ENCODE assay signal across 8 cellular contexts in the genomic region with DNA sequence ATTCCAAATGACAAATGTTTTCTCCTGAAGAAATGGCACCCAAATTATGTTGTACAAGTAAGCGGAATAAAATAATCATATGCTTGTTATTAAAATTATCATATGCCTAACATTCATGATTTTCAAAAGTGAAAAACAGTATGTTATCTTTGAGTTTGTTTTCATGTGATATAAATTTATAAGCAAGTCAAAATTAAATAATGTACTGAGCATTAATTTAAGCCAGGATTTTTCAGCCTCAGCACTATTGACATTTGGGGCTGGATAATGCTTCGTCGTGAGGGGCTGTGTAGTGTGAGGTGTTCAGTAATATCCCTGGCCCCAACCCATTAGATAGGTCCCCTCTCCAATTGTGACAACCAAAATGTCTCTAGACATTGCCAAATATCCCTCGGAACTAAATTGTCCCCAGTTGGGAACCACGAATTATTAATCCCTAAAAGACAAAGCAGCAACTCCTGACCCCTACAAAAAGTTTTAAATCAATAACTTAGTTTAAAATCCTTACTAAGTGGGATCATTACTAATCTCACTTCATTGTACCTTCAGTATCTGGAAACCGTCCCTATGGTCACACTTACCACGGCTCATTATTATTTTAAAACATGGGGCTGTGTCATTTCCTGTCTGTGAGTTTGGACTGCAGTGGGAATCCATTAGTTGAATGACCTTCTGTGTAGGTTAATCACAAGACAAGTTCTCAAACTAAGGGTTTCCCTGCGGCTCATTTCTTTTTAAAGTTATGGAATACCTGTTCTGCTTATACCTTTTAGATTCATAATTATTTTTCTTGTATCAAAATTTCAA. TPM values are rescaled to one million over a fixed set of nuclear protein-coding genes. Genes with fewer than 3 reads are reported as not detected.
A peak's percentile ranks its signal among the peaks of the same experiment; 100 is the strongest.
DNase-seq lines count a peak whose midpoint lies in the region; ATAC-seq, FAIRE-seq and TF ChIP-seq lines count a peak whose summit lies in the region.

No MANE protein-coding gene starts in this region.

- H4K20me1 ChIP-seq in K562 (replicated peaks; ENCODE audit: control insufficient read depth, insufficient read depth, low read length) = no peaks in the 10 kb centered on the region

- H3K36me3 ChIP-seq in K562 (ENCODE audit: control insufficient read depth, insufficient read depth, low read length) = peaks cover 10% of the 10 kb centered on the region; the same call in 2 of the 3 replicates

- H3K79me2 ChIP-seq in K562 (ENCODE audit: control insufficient read depth, insufficient read depth, low read length) = peaks cover 53% of the 10 kb centered on the region

- peak overlapping the region; percentile 93 to 98 for H3K9ac ChIP-seq in K562 (ENCODE audit: insufficient read depth in 1 of 2, low read depth in 2 of 2, low read length in 2 of 2)

- FAIRE-seq in K562 (lab: Jason Lieb, UNC) = peak; percentile 71

- no peaks in the 10 kb centered on the region for H3K27me3 ChIP-seq in K562 (ENCODE audit: control insufficient read depth in 2 of 2, insufficient read depth in 2 of 2, low read length in 2 of 2)

- BruUV-seq in K562 (replicated peaks; lab: Mats Ljungman, UMichigan) = no TSS peak

- H2AFZ ChIP-seq in K562 (ENCODE audit: low read depth, low read length) = peak overlapping the region; percentile 91

- peak overlapping the region; percentile 82 for H3K4me2 ChIP-seq in K562 (ENCODE audit: insufficient read depth, low read length)

- CTCF ChIA-PET in K562 (lab: Yijun Ruan, JAX; ENCODE audit: low intra/inter-chr PET ratio) = no interaction called here

- in situ Hi-C loops in K562 (cut with MboI) (no loop called here), G401 (cut with HindIII; ENCODE audit: low sequenced_read_pairs) (no loop called here)

- H3K4me3 ChIP-seq in HFF-Myc (replicated peaks; ENCODE audit: low read depth, low read length) (peak overlapping the region; percentile 70), K562 (peak overlapping the region; percentile 60)

- POLR2A ChIA-PET in K562 (lab: Yijun Ruan, JAX) = interaction anchor here (0.7 to 1.9 kb wide), 7 partner anchors 14 to 117 kb away, joined by 3 to 9 read pairs (median 5); a partner anchor contains a TSS

- no peak for TF ChIP-seq EP300 in K562 (IDR thresholded peaks at IDR 0.05; ENCODE audit: low read length)

- ATAC-seq in K562 = peak; percentile 59

- TF ChIP-seq POLR2A in K562 (conservative IDR thresholded peaks at IDR 0.05) = no peak; the same call in 1 of the 2 replicates

- peak overlapping the region; percentile 91 for H3K27ac ChIP-seq in K562 (ENCODE audit: extremely low read depth, low read depth, low read length)

- H3K9me3 ChIP-seq in K562 (replicated peaks; ENCODE audit: control insufficient read depth, insufficient read depth, low read depth, low read length) = no peaks in the 10 kb centered on the region

- DNase-seq in NCI-H2196 (lab: John Stamatoyannopoulos, UW; ENCODE audit: unreplicated experiment) = peak; percentile 22
- no peak for DNase-seq in NCI-H2196 treated with DMSO at 0.1 percent for 48 hours (lab: John Stamatoyannopoulos, UW; ENCODE audit: unreplicated experiment)
- no peak for DNase-seq in HFF-Myc (ENCODE audit: extremely low read depth, low read depth)
- DNase-seq in NCI-H345 treated with DMSO at 0.1 percent for 48 hours (lab: John Stamatoyannopoulos, UW; ENCODE audit: unreplicated experiment) = peak; percentile 52
- DNase-seq in K562 (ENCODE audit: extremely low read depth in 1 of 4, low spot score in 3 of 4) = peak in 2 of 4 experiments; percentile 63 to 71
- DNase-seq in lung microvascular endothelial cell (ENCODE audit: low read depth in 2 of 2) = peak; percentile 79 to 80
- DNase-seq in G401 (ENCODE audit: low spot score) = no peak
- no peak for DNase-seq in occipital lobe (lab: John Stamatoyannopoulos, UW)

- intact Hi-C loops in K562 (cut with micrococcal nuclease) = loop anchor here (1.0 to 10.0 kb wide), 6 partner anchors 15 to 527 kb away; a partner anchor contains a TSS

- no peak for TF ChIP-seq CTCF in HFF-Myc (IDR thresholded peaks at IDR 0.05; ENCODE audit: low read depth, low read length, missing control alignments)
- TF ChIP-seq CTCF in K562 (IDR thresholded peaks at IDR 0.05 in 2 of 3, conservative IDR thresholded peaks at IDR 0.05 in 1 of 3; ENCODE audit: insufficient read depth in 2 of 3, low read depth in 1 of 3, low read length in 3 of 3) = no peak

- no peaks in the 10 kb centered on the region for H3K9me1 ChIP-seq in K562 (ENCODE audit: control insufficient read depth, insufficient read depth, low read length)

- no peak for TF ChIP-seq RAD21 in K562 (CRISPR knock-in tag; conservative IDR thresholded peaks at IDR 0.05 in 1 of 2, IDR thresholded peaks at IDR 0.05 in 1 of 2)

- peaks cover 18% of the 10 kb centered on the region in 2 experiments for H3K4me1 ChIP-seq in K562 (replicated peaks in 1 of 2; ENCODE audit: control insufficient read depth in 2 of 2, insufficient read depth in 2 of 2, low read length in 2 of 2)

- 1% methylated on average over 8 of the region's 8 CpGs for WGBS in K562 (ENCODE audit: insufficient coverage, low coverage, missing lambda C conversion rate)

TF ChIP-seq in K562, 482 proteins besides CTCF, POLR2A, EP300 and RAD21 (continues in another document):
- no peak for TF ChIP-seq ZNF217 (CRISPR knock-in tag; IDR thresholded peaks at IDR 0.05)
- TF ChIP-seq SNRNP70 (optimal IDR thresholded peaks at IDR 0.05; ENCODE audit: low read depth, low read length) = no peak
- peak; percentile 78; the same call in 1 of the 2 replicates for TF ChIP-seq NFRKB (IDR thresholded peaks at IDR 0.05; ENCODE audit: low read depth)
- no peak for TF ChIP-seq RBM34 (IDR thresholded peaks at IDR 0.05; ENCODE audit: borderline replicate concordance, insufficient read depth, low read length)
- TF ChIP-seq ZNF354B (CRISPR knock-in tag; IDR thresholded peaks at IDR 0.05) = no peak
- TF ChIP-seq RHOXF2B (CRISPR knock-in tag; conservative IDR thresholded peaks at IDR 0.05) = no peak
- peak; percentile 66 for TF ChIP-seq ZNF316 (IDR thresholded peaks at IDR 0.05)
- TF ChIP-seq HMGN3 (IDR thresholded peaks at IDR 0.05; ENCODE audit: borderline replicate concordance, extremely low read depth, insufficient read length, low read depth, low read length) = no peak
- TF ChIP-seq TRIM28 (IDR thresholded peaks at IDR 0.05) = no peak
- no peak for TF ChIP-seq ETS2 (tag; IDR thresholded peaks at IDR 0.05; ENCODE audit: borderline replicate concordance, poor library complexity, severe bottlenecking)
- TF ChIP-seq LEF1 (IDR thresholded peaks at IDR 0.05) = no peak
- TF ChIP-seq, protein P1, sequence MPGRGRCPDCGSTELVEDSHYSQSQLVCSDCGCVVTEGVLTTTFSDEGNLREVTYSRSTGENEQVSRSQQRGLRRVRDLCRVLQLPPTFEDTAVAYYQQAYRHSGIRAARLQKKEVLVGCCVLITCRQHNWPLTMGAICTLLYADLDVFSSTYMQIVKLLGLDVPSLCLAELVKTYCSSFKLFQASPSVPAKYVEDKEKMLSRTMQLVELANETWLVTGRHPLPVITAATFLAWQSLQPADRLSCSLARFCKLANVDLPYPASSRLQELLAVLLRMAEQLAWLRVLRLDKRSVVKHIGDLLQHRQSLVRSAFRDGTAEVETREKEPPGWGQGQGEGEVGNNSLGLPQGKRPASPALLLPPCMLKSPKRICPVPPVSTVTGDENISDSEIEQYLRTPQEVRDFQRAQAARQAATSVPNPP (IDR thresholded peaks at IDR 0.05; ENCODE audit: borderline replicate concordance, insufficient read depth, insufficient read length) = no peak

RNA-seq across cellular contexts. Expression of a gene that starts 1.3 kb away (rescaled TPM):
- total RNA-seq in K562 (2011; cell fraction: chromatin; rRNA removed; ENCODE audit: low replicate concordance) = 39.0 and 100 TPM in 2 replicates
- 23.3 and 36.5 TPM in 2 replicates for total RNA-seq in K562 (2011; cell fraction: nucleolus; rRNA removed)
- 50.3 and 69.0 TPM in 2 replicates for total RNA-seq in K562 (2011; cell fraction: nucleoplasm; rRNA removed)
- 34.6 and 41.4 TPM in 2 replicates for total RNA-seq in K562 (2014; rRNA removed)
- 66.7 and 77.0 TPM in 2 replicates for total RNA-seq in K562 (2014; rRNA removed; fragmentation: Illumina TruSeq; extraction: Trizol)
- total RNA-seq in K562 (2015; rRNA removed; fragmentation: Illumina TruSeq; extraction: Trizol) = 66.2 and 68.6 TPM in 2 replicates
- 68.4 and 77.8 TPM in 2 replicates for total RNA-seq in K562 (2021)
- polyA plus RNA-seq in K562 (2011; rRNA removed) = 49.9 and 56.4 TPM in 2 replicates
- 38.9 and 51.9 TPM in 2 replicates for polyA plus RNA-seq in K562 (2011; cell fraction: cytosol; rRNA removed)
- 82.5 and 93.8 TPM in 2 replicates for polyA plus RNA-seq in K562 (2011; cell fraction: nucleus; rRNA removed)
- 40.0 and 43.3 TPM in 2 replicates for polyA plus RNA-seq in K562 (2012)
- 36.9 and 42.2 TPM in 2 replicates for polyA plus RNA-seq in K562 (2014; fragmentation: Illumina TruSeq; extraction: Trizol)
- polyA plus RNA-seq in K562 (2014; fragmentation: Nextera tagmentation; extraction: Ambion mirVana) = 10 to 100 TPM; 21.9 to 30.5 TPM
- polyA plus RNA-seq in K562 (2014; rRNA removed) = 42.2 TPM in 2 replicates
- polyA minus RNA-seq in K562 (2011; rRNA and poly(A)+ RNA removed) = 114 and 120 TPM in 2 replicates
- polyA minus RNA-seq in K562 (2011; cell fraction: cytosol; rRNA and poly(A)+ RNA removed) = 37.6 and 38.2 TPM in 2 replicates
- polyA minus RNA-seq in K562 (2011; cell fraction: nucleus; rRNA and poly(A)+ RNA removed) = 55.5 and 85.7 TPM in 2 replicates
- 55.8 and 68.1 TPM in 2 replicates for total RNA-seq in lung microvascular endothelial cell
- 13.4 and 18.1 TPM in 2 replicates for total RNA-seq in G401 (2014; rRNA removed; shearing (Covaris generic))
- total RNA-seq in occipital lobe = 157 TPM

RNA-seq across cellular contexts. Expression of a gene that starts 44.8 kb away (rescaled TPM):
- total RNA-seq in K562 (2011; cell fraction: chromatin; rRNA removed; ENCODE audit: low replicate concordance) = 20.6 and 26.6 TPM in 2 replicates
- 10.8 and 11.4 TPM in 2 replicates for total RNA-seq in K562 (2011; cell fraction: nucleolus; rRNA removed)
- 21.5 and 22.1 TPM in 2 replicates for total RNA-seq in K562 (2011; cell fraction: nucleoplasm; rRNA removed)
- total RNA-seq in K562 (2014; rRNA removed) = 77.6 and 82.2 TPM in 2 replicates
- total RNA-seq in K562 (2014; rRNA removed; fragmentation: Illumina TruSeq; extraction: Trizol) = 133 and 145 TPM in 2 replicates
- 132 and 139 TPM in 2 replicates for total RNA-seq in K562 (2015; rRNA removed; fragmentation: Illumina TruSeq; extraction: Trizol)
- total RNA-seq in K562 (2021) = 94.5 and 102 TPM in 2 replicates
- 160 and 181 TPM in 2 replicates for polyA plus RNA-seq in K562 (2011; rRNA removed)
- 63.7 and 111 TPM in 2 replicates for polyA plus RNA-seq in K562 (2011; cell fraction: cytosol; rRNA removed)
- polyA plus RNA-seq in K562 (2011; cell fraction: nucleus; rRNA removed) = 31.0 and 62.6 TPM in 2 replicates
- 62.7 and 79.2 TPM in 2 replicates for polyA plus RNA-seq in K562 (2012)
- 107 and 136 TPM in 2 replicates for polyA plus RNA-seq in K562 (2014; fragmentation: Illumina TruSeq; extraction: Trizol)
- 10 to 100 TPM; 51.7 to 56.9 TPM for polyA plus RNA-seq in K562 (2014; fragmentation: Nextera tagmentation; extraction: Ambion mirVana)
- polyA plus RNA-seq in K562 (2014; rRNA removed) = 85.5 and 93.1 TPM in 2 replicates
- 123 and 148 TPM in 2 replicates for polyA minus RNA-seq in K562 (2011; rRNA and poly(A)+ RNA removed)
- polyA minus RNA-seq in K562 (2011; cell fraction: cytosol; rRNA and poly(A)+ RNA removed) = 59.0 and 76.1 TPM in 2 replicates
- polyA minus RNA-seq in K562 (2011; cell fraction: nucleus; rRNA and poly(A)+ RNA removed) = 16.0 and 34.2 TPM in 2 replicates
- total RNA-seq in lung microvascular endothelial cell = 71.3 and 71.8 TPM in 2 replicates
- 119 and 135 TPM in 2 replicates for total RNA-seq in G401 (2014; rRNA removed; shearing (Covaris generic))
- 216 TPM for total RNA-seq in occipital lobe

Comparison
In these comparisons a context has a peak if more than half of its experiments do, and no peak if none do; other contexts are left out.
1. DNase-seq: peak in NCI-H2196 (single experiment), NCI-H345 treated with DMSO at 0.1 percent for 48 hours (single experiment) and lung microvascular endothelial cell (2 of 2); none in NCI-H2196 treated with DMSO at 0.1 percent for 48 hours (single experiment), HFF-Myc (single experiment), G401 (single experiment) and occipital lobe (single experiment).